In the genomic region with DNA sequence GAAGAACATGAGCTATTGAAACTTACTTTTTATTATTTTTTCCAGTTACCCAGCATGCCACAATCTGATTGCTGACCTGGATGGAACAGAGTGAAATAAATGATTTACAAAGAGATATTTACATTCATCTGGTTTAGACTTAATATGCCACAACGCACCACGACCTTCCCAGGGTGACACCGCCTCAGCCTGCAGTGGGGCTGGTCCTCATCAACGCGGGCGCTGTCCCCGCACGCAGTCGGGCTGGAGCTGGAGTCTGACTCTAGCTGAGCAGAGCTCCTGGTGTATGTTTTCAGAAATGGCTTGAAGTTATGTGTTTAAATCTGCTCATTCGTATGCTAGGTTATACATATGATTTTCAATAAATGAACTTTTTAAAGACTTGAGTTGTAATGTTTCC, we compare ENCODE assay signal across 17 cellular contexts.
"Had no signal": no experiment of that assay in that cellular context is flagged by ENCODE, and none has a peak within 500 bp of the region (broad histone marks: within the 10 kb centered on the region; RNA-seq: fewer than 3 reads in every experiment).

No MANE protein-coding gene starts in this region.

- H3K4me2 ChIP-seq: hepatocyte had no signal

- DNase-seq: effector memory CD8-positive, alpha-beta T cell; esophagus squamous epithelium; foreskin fibroblast; left colon; left ventricle myocardium superior; mesendoderm; naive thymus-derived CD8-positive, alpha-beta T cell; small intestine; stimulated activated CD4-positive, alpha-beta T cell treated with anti-CD3 and anti-CD28 coated beads, Interleukin-2, amount 100 ng/mL, for 48 hours; stimulated activated naive CD4-positive, alpha-beta T cell treated with Interleukin-2 at 50 U/mL for 16 hours had no signal

- H3K4me3 Mint-ChIP-seq: dendritic cell treated with granulocyte-macrophage colony-stimulating factor and Interleukin-4, amounts not matched to agents 40 ng/mL and 50 ng/mL, for 4 days; effector memory CD8-positive, alpha-beta T cell; naive thymus-derived CD8-positive, alpha-beta T cell; type B pancreatic cell had no signal

- H3K36me3 ChIP-seq: neutrophil had no signal

- H3K9me3 ChIP-seq: esophagus squamous epithelium, neutrophil, right atrium auricular region had no signal

- H3K4me3 ChIP-seq: esophagus squamous epithelium, hepatocyte, right atrium auricular region had no signal

- H3K27me3 Mint-ChIP-seq: dendritic cell treated with granulocyte-macrophage colony-stimulating factor and Interleukin-4, amounts not matched to agents 40 ng/mL and 50 ng/mL, for 4 days; effector memory CD8-positive, alpha-beta T cell; naive thymus-derived CD8-positive, alpha-beta T cell; type B pancreatic cell had no signal

- H2AFZ ChIP-seq: hepatocyte had no signal

- H3K79me2 ChIP-seq: hepatocyte had no signal

- H3K27me3 ChIP-seq: esophagus squamous epithelium, hepatocyte, neutrophil, right atrium auricular region had no signal

- FAIRE-seq: colon, small intestine, urothelium cell line had no signal

- H3K27ac ChIP-seq: esophagus squamous epithelium, hepatocyte, neutrophil, right atrium auricular region had no signal

- ATAC-seq: effector memory CD8-positive, alpha-beta T cell; left colon; left ventricle myocardium superior; naive thymus-derived CD8-positive, alpha-beta T cell had no signal

- H3K27ac Mint-ChIP-seq: dendritic cell treated with granulocyte-macrophage colony-stimulating factor and Interleukin-4, amounts not matched to agents 40 ng/mL and 50 ng/mL, for 4 days; effector memory CD8-positive, alpha-beta T cell; type B pancreatic cell had no signal

- H3K9me3 Mint-ChIP-seq: dendritic cell treated with granulocyte-macrophage colony-stimulating factor and Interleukin-4, amounts not matched to agents 40 ng/mL and 50 ng/mL, for 4 days; effector memory CD8-positive, alpha-beta T cell; naive thymus-derived CD8-positive, alpha-beta T cell had no signal
